ENCODE assay signal across 11 cellular contexts in genomic region chr12:53428741-53429140, GRCh38. TPM values are rescaled to one million over a fixed set of nuclear protein-coding genes. Genes with fewer than 3 reads are reported as not detected.
"Had no signal": no experiment of that assay in that cellular context is flagged by ENCODE, and none has a peak within 500 bp of the region (broad histone marks: within the 10 kb centered on the region; RNA-seq: fewer than 3 reads in every experiment).

No MANE protein-coding gene starts in this region.

- H3K27ac ChIP-seq: right atrium auricular region, thyroid gland, WERI-Rb-1 had no signal

- H3K36me3 ChIP-seq: right atrium auricular region, thyroid gland, WERI-Rb-1 had no signal

- DNase-seq: hippocampal formation; nephron progenitor cell; occipital lobe; stimulated activated naive B cell treated with anti-CD40 and anti-IgM and Interleukin-4, amounts not matched to agents 10 μg/mL and 1 μg/mL and 100 μg/mL, for 72 hours; thyroid gland; WERI-Rb-1 had no signal

- H3K4me1 ChIP-seq: thyroid gland had no signal

- H3K27me3 ChIP-seq: right atrium auricular region, thyroid gland had no signal

- H3K9me3 ChIP-seq: right atrium auricular region, thyroid gland had no signal

- H3K4me3 ChIP-seq: right atrium auricular region, thyroid gland had no signal

RNA-seq across cellular contexts. Expression of gene AMHR2, which starts 5.1 kb away (rescaled TPM):
- total RNA-seq: activated naive CD4-positive, alpha-beta T cell treated with anti-CD3 and anti-CD28 coated beads for 36 hours; activated T-helper 1 cell treated with anti-CD3 and anti-CD28 coated beads, Interleukin-12 subunit alpha, Interleukin-12 subunit beta, Interleukin-2, Interleukin-4 antibody, amounts not matched to agents 30 ng/mL and 10 ng/mL and 1 ng/mL, durations not matched to agents 14 hours and 24 hours and 36 hours; occipital lobe; skeletal muscle tissue; T-helper 1 cell treated with Interleukin-12 subunit alpha and Interleukin-12 subunit beta and Interleukin-4 antibody, amounts not matched to agents 30 ng/mL and 1 ng/mL, for 36 hours had no signal
